ENCODE assay signal across 2 cellular contexts in the genomic region with DNA sequence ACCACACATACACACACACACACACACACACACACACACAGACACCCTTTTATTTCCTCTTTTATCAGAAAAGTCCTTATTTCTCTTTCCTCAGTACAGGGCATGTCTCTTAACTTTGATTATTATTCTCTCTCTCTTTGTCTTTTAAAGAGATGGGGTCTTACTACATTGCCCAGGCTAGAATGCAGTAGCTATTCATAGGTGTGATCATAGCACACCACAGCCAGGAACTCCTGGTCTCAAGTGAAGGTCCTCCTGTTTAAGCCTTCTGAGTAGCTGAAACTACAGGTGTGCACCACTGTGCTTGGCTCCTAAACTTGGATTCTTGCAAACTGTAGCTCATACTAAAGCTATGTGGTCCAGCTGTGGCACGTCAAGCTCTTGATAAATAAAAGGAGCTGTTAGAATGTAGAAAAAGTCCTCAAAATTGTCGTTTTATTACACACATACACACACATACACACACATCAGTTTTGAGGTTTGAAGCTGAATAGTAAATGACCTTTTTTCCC.
TF ChIP-seq lines count a peak whose summit lies in the region.

No MANE protein-coding gene starts in this region.

TF ChIP-seq in A549, 52 proteins besides CTCF, POLR2A, EP300 and RAD21 (continued from another document):
- no peak for TF ChIP-seq BHLHE40 (IDR thresholded peaks at IDR 0.05; ENCODE audit: low read depth, low read length)
- no peak for TF ChIP-seq EHMT2 (IDR thresholded peaks at IDR 0.05; ENCODE audit: low read depth)
- no peak for TF ChIP-seq RARB (CRISPR knock-in tag; IDR thresholded peaks at IDR 0.05)
- TF ChIP-seq JUNB (IDR thresholded peaks at IDR 0.05): no peak
- TF ChIP-seq, protein P1, sequence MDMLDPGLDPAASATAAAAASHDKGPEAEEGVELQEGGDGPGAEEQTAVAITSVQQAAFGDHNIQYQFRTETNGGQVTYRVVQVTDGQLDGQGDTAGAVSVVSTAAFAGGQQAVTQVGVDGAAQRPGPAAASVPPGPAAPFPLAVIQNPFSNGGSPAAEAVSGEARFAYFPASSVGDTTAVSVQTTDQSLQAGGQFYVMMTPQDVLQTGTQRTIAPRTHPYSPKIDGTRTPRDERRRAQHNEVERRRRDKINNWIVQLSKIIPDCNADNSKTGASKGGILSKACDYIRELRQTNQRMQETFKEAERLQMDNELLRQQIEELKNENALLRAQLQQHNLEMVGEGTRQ (IDR thresholded peaks at IDR 0.05): no peak
- no peak for TF ChIP-seq TP53 (CRISPR knock-in tag; IDR thresholded peaks at IDR 0.05)
- no peak for TF ChIP-seq SREBF2 (IDR thresholded peaks at IDR 0.05)
- TF ChIP-seq ESRRA (IDR thresholded peaks at IDR 0.05; ENCODE audit: borderline replicate concordance, low read length): no peak
- no peak for TF ChIP-seq HOXB13 (CRISPR knock-in tag; IDR thresholded peaks at IDR 0.05; ENCODE audit: low read depth)
- TF ChIP-seq, protein P2, sequence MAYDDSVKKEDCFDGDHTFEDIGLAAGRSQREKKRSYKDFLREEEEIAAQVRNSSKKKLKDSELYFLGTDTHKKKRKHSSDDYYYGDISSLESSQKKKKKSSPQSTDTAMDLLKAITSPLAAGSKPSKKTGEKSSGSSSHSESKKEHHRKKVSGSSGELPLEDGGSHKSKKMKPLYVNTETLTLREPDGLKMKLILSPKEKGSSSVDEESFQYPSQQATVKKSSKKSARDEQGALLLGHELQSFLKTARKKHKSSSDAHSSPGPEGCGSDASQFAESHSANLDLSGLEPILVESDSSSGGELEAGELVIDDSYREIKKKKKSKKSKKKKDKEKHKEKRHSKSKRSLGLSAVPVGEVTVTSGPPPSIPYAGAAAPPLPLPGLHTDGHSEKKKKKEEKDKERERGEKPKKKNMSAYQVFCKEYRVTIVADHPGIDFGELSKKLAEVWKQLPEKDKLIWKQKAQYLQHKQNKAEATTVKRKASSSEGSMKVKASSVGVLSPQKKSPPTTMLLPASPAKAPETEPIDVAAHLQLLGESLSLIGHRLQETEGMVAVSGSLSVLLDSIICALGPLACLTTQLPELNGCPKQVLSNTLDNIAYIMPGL (CRISPR knock-in tag; IDR thresholded peaks at IDR 0.05; ENCODE audit: borderline replicate concordance): no peak
- no peak for TF ChIP-seq HOXB5 (CRISPR knock-in tag; IDR thresholded peaks at IDR 0.05)
- no peak for TF ChIP-seq ZSCAN20 (CRISPR knock-in tag; IDR thresholded peaks at IDR 0.05)
- TF ChIP-seq HEYL (CRISPR knock-in tag; IDR thresholded peaks at IDR 0.05): no peak
- TF ChIP-seq RNF2 (IDR thresholded peaks at IDR 0.05; ENCODE audit: borderline replicate concordance, low read depth): no peak
- TF ChIP-seq CBX8 (IDR thresholded peaks at IDR 0.05): no peak
- TF ChIP-seq NPAS2 (CRISPR knock-in tag; IDR thresholded peaks at IDR 0.05; ENCODE audit: borderline replicate concordance): no peak
TF ChIP-seq in A549: peak in this region for 0.

TF ChIP-seq in IMR-90, 13 proteins besides CTCF, POLR2A, EP300 and RAD21:
- TF ChIP-seq, protein P1 (IDR thresholded peaks at IDR 0.05; ENCODE audit: low read depth, low read length): no peak
- TF ChIP-seq RCOR1 (IDR thresholded peaks at IDR 0.05; ENCODE audit: insufficient replicate concordance, low read length) (no peak), MXI1 (IDR thresholded peaks at IDR 0.05; ENCODE audit: borderline replicate concordance, low read depth, low read length) (no peak), SMC3 (IDR thresholded peaks at IDR 0.05; ENCODE audit: low read depth, low read length) (no peak)
